20 cellular contexts compared by ENCODE assay signal in genomic region chr1:175034775-175035174, GRCh38. TPM values are rescaled to one million over a fixed set of nuclear protein-coding genes. Genes with fewer than 3 reads are reported as not detected.
DNase-seq lines count a peak whose midpoint lies in the region; ATAC-seq and TF ChIP-seq lines count a peak whose summit lies in the region.
"Had no signal": no experiment of that assay in that cellular context is flagged by ENCODE, and none has a peak within 500 bp of the region (broad histone marks: within the 10 kb centered on the region; RNA-seq: fewer than 3 reads in every experiment).

No MANE protein-coding gene starts in this region.

- no peak overlapping the region for H2AK5ac ChIP-seq in trophoblast cell (ENCODE audit: low read length)

- no peak overlapping the region for H2BK5ac ChIP-seq in trophoblast cell (ENCODE audit: low read depth, low read length, poor library complexity)

- no peak overlapping the region for H3K23ac ChIP-seq in trophoblast cell (ENCODE audit: low read length)

- CTCF ChIA-PET in PC-9 (lab: Charles Lee) = interaction anchor here (0.7 kb wide), 1 partner anchor 286 kb away, joined by 3 read pairs; no protein-coding TSS in a partner anchor

- POLR2A ChIA-PET in PC-9 (lab: Charles Lee; ENCODE audit: unreplicated experiment) = no interaction called here

- ATAC-seq in RWPE2 (ENCODE audit: low read depth) = peak; percentile 83
- ATAC-seq: CD8-positive, alpha-beta T cell had no signal

- H3K79me2 ChIP-seq in PC-9 (ENCODE audit: low read depth) (no peaks in the 10 kb centered on the region), trophoblast cell (ENCODE audit: control insufficient read depth, insufficient read depth, low read length, poor library complexity) (no peaks in the 10 kb centered on the region)

- H2BK12ac ChIP-seq in trophoblast cell (ENCODE audit: low read length) = no peak overlapping the region

- no peak overlapping the region for H4K12ac ChIP-seq in trophoblast cell (ENCODE audit: low read depth, low read length)

- H3K9me3 ChIP-seq in PC-9 (ENCODE audit: insufficient read depth, low read depth) = no peaks in the 10 kb centered on the region
- no peaks in the 10 kb centered on the region for H3K9me3 ChIP-seq in RWPE2 (ENCODE audit: severe bottlenecking)
- H3K9me3 ChIP-seq in trophoblast cell (ENCODE audit: insufficient read depth, low read depth, low read length) = no peaks in the 10 kb centered on the region
- H3K9me3 ChIP-seq in tibial nerve = no peaks in the 10 kb centered on the region
- H3K9me3 ChIP-seq: Caco-2, HAP-1 had no signal

- peaks cover 14% of the 10 kb centered on the region; the same call in 1 of the 2 replicates for H3F3A ChIP-seq in PC-9 (ENCODE audit: insufficient read depth, low read depth)

- no peak overlapping the region for H4K91ac ChIP-seq in trophoblast cell (ENCODE audit: low read depth, low read length)

- peak in 1 of 2 experiments; percentile 92 for DNase-seq in PC-9
- DNase-seq in RWPE2 (ENCODE audit: low spot score) = no peak
- peak; percentile 66 for DNase-seq in epithelial cell of esophagus (ENCODE audit: low read depth)
- DNase-seq in trophoblast cell = peak; percentile 31 to 74
- no peak for DNase-seq in hypothalamus (lab: John Stamatoyannopoulos, UW)
- no peak for DNase-seq in NCI-H1092 (lab: John Stamatoyannopoulos, UW)
- no peak for DNase-seq in tibial nerve (ENCODE audit: low spot score in 2 of 2)
- no peak for DNase-seq in SHP77 treated with DMSO at 0.1 percent for 48 hours (lab: John Stamatoyannopoulos, UW)
- DNase-seq: C1 segment of cervical spinal cord; Caco-2; CD4-positive, CD25-positive, alpha-beta regulatory T cell; CD8-positive, alpha-beta T cell; DMS153; DND-41; GOT3; HFFc6 had no signal

- H3K4ac ChIP-seq in trophoblast cell (ENCODE audit: low read depth, low read length) = no peak overlapping the region

- no peak overlapping the region for H3K9ac ChIP-seq in trophoblast cell (ENCODE audit: low read length)

- no peak for TF ChIP-seq EP300 in tibial nerve (IDR thresholded peaks at IDR 0.05)

- no peak overlapping the region for H3K4me3 ChIP-seq in PC-9
- no peak overlapping the region for H3K4me3 ChIP-seq in RWPE2 (ENCODE audit: severe bottlenecking)
- H3K4me3 ChIP-seq in epithelial cell of esophagus (ENCODE audit: low read length) = no peak overlapping the region
- no peak overlapping the region for H3K4me3 ChIP-seq in trophoblast cell (ENCODE audit: low read depth, low read length)
- H3K4me3 ChIP-seq in tibial nerve = no peak overlapping the region
- H3K4me3 ChIP-seq: HAP-1 had no signal

- no CpG with 5 or more reads among the region's 2 CpGs for WGBS in trophoblast cell (ENCODE audit: extremely low coverage, insufficient coverage, insufficient read length)
- 74 to 91% methylated on average over 2 of the region's 2 CpGs for WGBS in tibial nerve, 2 donors

- H3K27ac ChIP-seq in PC-9 = 0 out of 2 replicates have a peak overlapping the region, but pooled peaks have one; percentile 7
- no peak overlapping the region for H3K27ac ChIP-seq in RWPE2 (ENCODE audit: poor library complexity, severe bottlenecking)
- H3K27ac ChIP-seq in trophoblast cell (ENCODE audit: low read depth, low read length) = no peak overlapping the region
- H3K27ac ChIP-seq in tibial nerve = no peak overlapping the region

- no peak overlapping the region for H2BK120ac ChIP-seq in trophoblast cell (ENCODE audit: insufficient read depth, low read length, poor library complexity)

- H4K8ac ChIP-seq in trophoblast cell (ENCODE audit: low read depth, low read length) = no peak overlapping the region

- H3K27me3 ChIP-seq in PC-9 (ENCODE audit: insufficient read depth, low read depth) (no peaks in the 10 kb centered on the region), RWPE2 (ENCODE audit: insufficient read depth, poor library complexity, severe bottlenecking) (no peaks in the 10 kb centered on the region), trophoblast cell (ENCODE audit: insufficient read depth, low read length) (no peaks in the 10 kb centered on the region), tibial nerve (no peaks in the 10 kb centered on the region)

- no peak overlapping the region for H3K14ac ChIP-seq in trophoblast cell (ENCODE audit: low read length)

- BruUV-seq in PC-9 (replicated peaks; lab: Mats Ljungman, UMichigan) = no TSS peak

- intact Hi-C loops in PC-9 (cut with micrococcal nuclease; ENCODE audit: unreplicated experiment) = no loop called here

- H3K4me1 ChIP-seq in PC-9 (replicated peaks; ENCODE audit: insufficient read depth) (peaks cover 31% of the 10 kb centered on the region), RWPE2 (ENCODE audit: insufficient read depth, poor library complexity, severe bottlenecking) (peaks cover 8% of the 10 kb centered on the region), trophoblast cell (ENCODE audit: control insufficient read depth in 1 of 2, insufficient read depth in 2 of 2, low read length in 2 of 2) (peaks cover 0 to 2% of the 10 kb centered on the region in 2 experiments), tibial nerve (peaks cover 0 to under 1% (median 0%) of the 10 kb centered on the region in 4 donors)
- H3K4me1 ChIP-seq: Caco-2, HAP-1 had no signal

- no peaks in the 10 kb centered on the region for H3K9me2 ChIP-seq in PC-9 (ENCODE audit: insufficient read depth)

- no peaks in the 10 kb centered on the region for H3K79me1 ChIP-seq in trophoblast cell (ENCODE audit: low read length)

- TF ChIP-seq POLR2A in tibial nerve (IDR thresholded peaks at IDR 0.05) = no peak

- H3K36me3 ChIP-seq in PC-9 (ENCODE audit: low read depth) (no peaks in the 10 kb centered on the region), RWPE2 (ENCODE audit: low read depth) (no peaks in the 10 kb centered on the region), trophoblast cell (ENCODE audit: control insufficient read depth in 1 of 2, insufficient read depth in 2 of 2, low read length in 2 of 2) (no peaks in the 10 kb centered on the region), tibial nerve (no peaks in the 10 kb centered on the region)
- H3K36me3 ChIP-seq: HAP-1 had no signal

- H3K18ac ChIP-seq in trophoblast cell (ENCODE audit: low read length) = no peak overlapping the region

- no peak overlapping the region for H2AFZ ChIP-seq in PC-9
- H2AFZ ChIP-seq in trophoblast cell (ENCODE audit: insufficient read depth, low read length, poor library complexity) = no peak overlapping the region

- TF ChIP-seq CTCF in PC-9 (conservative IDR thresholded peaks at IDR 0.05) (no peak), RWPE2 (IDR thresholded peaks at IDR 0.05; ENCODE audit: poor library complexity, severe bottlenecking) (no peak), epithelial cell of esophagus (IDR thresholded peaks at IDR 0.05; ENCODE audit: insufficient read depth, low read depth, low read length, missing control alignments) (no peak), tibial nerve (IDR thresholded peaks at IDR 0.05) (no peak)

- H4K20me1 ChIP-seq in PC-9 (ENCODE audit: insufficient read depth) = no peaks in the 10 kb centered on the region

- H3K4me2 ChIP-seq in PC-9 (peak overlapping the region; percentile 34), trophoblast cell (ENCODE audit: low read length) (no peak overlapping the region)

RNA-seq across cellular contexts. Expression of gene MRPS14, which starts 11.6 kb away (rescaled TPM):
- 24.1 and 28.8 TPM in 2 replicates for total RNA-seq in PC-9 (2021)
- polyA plus RNA-seq in trophoblast cell (2013) = 43.3 and 44.2 TPM in 2 replicates
- total RNA-seq in tibial nerve = 10 to 100 TPM; 18.8 to 33.4 (median 26.2) TPM

RNA-seq across cellular contexts. Expression of gene TNN, which starts 32.9 kb away (rescaled TPM):
- total RNA-seq in PC-9 (2021) (not detected in 2 replicates), tibial nerve (under 1 TPM in 1 of 4 donors, not detected in 3; 0.39 TPM)
- polyA plus RNA-seq in trophoblast cell (2013) = 0.06 and 0.07 TPM in 2 replicates
- total RNA-seq: A172; A673; Caco-2; CD4-positive, CD25-positive, alpha-beta regulatory T cell; CD8-positive, alpha-beta T cell; HFFc6 had no signal
- polyA plus RNA-seq: BJ had no signal

RNA-seq across cellular contexts. Expression of gene CACYBP, which starts 35.0 kb away (rescaled TPM):
- total RNA-seq in PC-9 (2021) = 154 and 156 TPM in 2 replicates
- 77.9 and 79.7 TPM in 2 replicates for polyA plus RNA-seq in trophoblast cell (2013)
- total RNA-seq in tibial nerve = 100 to 1,000 TPM in 1 of 4 donors, 10 to 100 TPM in 3; 60.8 to 165 (median 78.2) TPM

Comparison
In these comparisons a context has a peak if more than half of its experiments do, and no peak if none do; other contexts are left out.
1. DNase-seq: peak in epithelial cell of esophagus (single experiment) and trophoblast cell (2 of 2); none in RWPE2 (single experiment), hypothalamus (0 of 51), NCI-H1092 (single experiment), tibial nerve (0 of 2) and SHP77 treated with DMSO at 0.1 percent for 48 hours (single experiment).